ENCODE assay signal across 27 cellular contexts in genomic region chr20:10312111-10312510, GRCh38.
"Had no signal": no experiment of that assay in that cellular context is flagged by ENCODE, and none has a peak within 500 bp of the region (broad histone marks: within the 10 kb centered on the region; RNA-seq: fewer than 3 reads in every experiment).

No MANE protein-coding gene starts in this region.

- H3K9me3 ChIP-seq: lower lobe of right lung, thyroid gland, upper lobe of right lung had no signal

- H3K36me3 ChIP-seq: lower lobe of right lung, thyroid gland, upper lobe of right lung had no signal

- H3K4me3 Mint-ChIP-seq: activated CD4-positive, alpha-beta T cell treated with anti-CD3 and anti-CD28 coated beads, Interleukin-2, amount 10 ng/mL, durations not matched to agents 7 days and 5 days; activated CD8-positive, alpha-beta T cell treated with anti-CD3 and anti-CD28 coated beads for 36 hours; activated naive CD4-positive, alpha-beta T cell treated with anti-CD3 and anti-CD28 coated beads, Interleukin-2, amount 50 U/mL, for 24 hours; activated T-helper 1 cell treated with anti-CD3 and anti-CD28 coated beads, Interleukin-12 subunit alpha, Interleukin-12 subunit beta, Interleukin-2, Interleukin-4 antibody, amounts not matched to agents 30 ng/mL and 10 ng/mL and 1 ng/mL, durations not matched to agents 14 hours and 24 hours and 36 hours; central memory CD8-positive, alpha-beta T cell; effector memory CD8-positive, alpha-beta T cell; naive B cell; stimulated activated naive CD8-positive, alpha-beta T cell treated with anti-CD3 and anti-CD28 coated beads, Interleukin-15, Interleukin-2, amounts not matched to agents 100 ng/mL and 50 ng/mL, for 24 hours had no signal

- ATAC-seq: activated CD4-positive, CD25-positive, alpha-beta regulatory T cell treated with anti-CD3 and anti-CD28 coated beads, Interleukin-2, amount 50 U/mL, for 24 hours; activated CD8-positive, alpha-beta T cell treated with anti-CD3 and anti-CD28 coated beads for 36 hours; effector memory CD8-positive, alpha-beta T cell; esophagus mucosa; left lobe of liver; lower lobe of right lung; right cardiac atrium; upper lobe of right lung had no signal

- H3K27ac ChIP-seq: lower lobe of right lung, parathyroid adenoma, thyroid gland, upper lobe of right lung, VCaP had no signal

- H3K4me3 ChIP-seq: dorsolateral prefrontal cortex, lower lobe of right lung, thyroid gland, upper lobe of right lung had no signal

- H3K4me1 ChIP-seq: lower lobe of right lung, parathyroid adenoma, upper lobe of right lung had no signal

- H3K9me3 Mint-ChIP-seq: activated CD4-positive, alpha-beta T cell treated with anti-CD3 and anti-CD28 coated beads, Interleukin-2, amount 10 ng/mL, durations not matched to agents 7 days and 5 days; activated CD8-positive, alpha-beta T cell treated with anti-CD3 and anti-CD28 coated beads for 36 hours; activated T-helper 1 cell treated with anti-CD3 and anti-CD28 coated beads, Interleukin-12 subunit alpha, Interleukin-12 subunit beta, Interleukin-2, Interleukin-4 antibody, amounts not matched to agents 30 ng/mL and 10 ng/mL and 1 ng/mL, durations not matched to agents 14 hours and 24 hours and 36 hours; central memory CD8-positive, alpha-beta T cell had no signal

- H3K27ac Mint-ChIP-seq: activated CD4-positive, alpha-beta T cell treated with anti-CD3 and anti-CD28 coated beads, Interleukin-2, amount 10 ng/mL, durations not matched to agents 7 days and 5 days; activated CD8-positive, alpha-beta T cell treated with anti-CD3 and anti-CD28 coated beads for 36 hours; activated naive CD4-positive, alpha-beta T cell treated with anti-CD3 and anti-CD28 coated beads, Interleukin-2, amount 50 U/mL, for 24 hours; activated T-helper 1 cell treated with anti-CD3 and anti-CD28 coated beads, Interleukin-12 subunit alpha, Interleukin-12 subunit beta, Interleukin-2, Interleukin-4 antibody, amounts not matched to agents 30 ng/mL and 10 ng/mL and 1 ng/mL, durations not matched to agents 14 hours and 24 hours and 36 hours; effector memory CD8-positive, alpha-beta T cell; naive B cell; stimulated activated naive CD8-positive, alpha-beta T cell treated with anti-CD3 and anti-CD28 coated beads, Interleukin-15, Interleukin-2, amounts not matched to agents 100 ng/mL and 50 ng/mL, for 24 hours had no signal

- DNase-seq: activated CD4-positive, alpha-beta T cell treated with anti-CD3 and anti-CD28 coated beads, Interleukin-2, amount 10 ng/mL, durations not matched to agents 7 days and 5 days; activated CD8-positive, alpha-beta T cell treated with anti-CD3 and anti-CD28 coated beads for 36 hours; activated gamma-delta T cell; aorta; dorsolateral prefrontal cortex; effector memory CD8-positive, alpha-beta T cell; foreskin melanocyte; kidney; lower lobe of right lung; naive B cell; nucleus accumbens; right cardiac atrium; stimulated activated CD4-positive, alpha-beta T cell treated with anti-CD3 and anti-CD28 coated beads, Interleukin-1b, Interleukin-23, amount 100 ng/mL, for 48 hours; substantia nigra; thyroid gland; upper lobe of right lung had no signal

- H3K9ac ChIP-seq: parathyroid adenoma had no signal

- H3K79me2 ChIP-seq: parathyroid adenoma had no signal

- H2AFZ ChIP-seq: parathyroid adenoma had no signal

- FAIRE-seq: colon, endothelial cell of umbilical vein, kidney had no signal

- H3K4me1 Mint-ChIP-seq: activated naive CD4-positive, alpha-beta T cell treated with anti-CD3 and anti-CD28 coated beads, Interleukin-2, amount 50 U/mL, for 24 hours; naive B cell had no signal

- H3K27me3 ChIP-seq: dorsolateral prefrontal cortex, thyroid gland, upper lobe of right lung had no signal

- H3K36me3 Mint-ChIP-seq: naive B cell had no signal
